ENCODE assay signal across 18 cellular contexts in genomic region chr5:176625512-176625911, GRCh38. TPM values are rescaled to one million over a fixed set of nuclear protein-coding genes. Genes with fewer than 3 reads are reported as not detected.
DNase-seq lines count a peak whose midpoint lies in the region; ATAC-seq and TF ChIP-seq lines count a peak whose summit lies in the region.
"Had no signal": no experiment of that assay in that cellular context is flagged by ENCODE, and none has a peak within 500 bp of the region (broad histone marks: within the 10 kb centered on the region; RNA-seq: fewer than 3 reads in every experiment).

No MANE protein-coding gene starts in this region.

- H3K27me3 ChIP-seq in RWPE2 (ENCODE audit: insufficient read depth, poor library complexity, severe bottlenecking) = peaks cover 17% of the 10 kb centered on the region
- peaks cover 77% of the 10 kb centered on the region for H3K27me3 ChIP-seq in neural progenitor cell
- H3K27me3 ChIP-seq in MG63 = peaks cover 10% of the 10 kb centered on the region; the same call in 1 of the 2 replicates

- intact Hi-C loops in Right ventricle myocardium inferior (cut with DNase I) (no loop called here), Right ventricle myocardium superior (cut with DNase I) (no loop called here)

- no peaks in the 10 kb centered on the region for H3K79me2 ChIP-seq in neural progenitor cell (ENCODE audit: low read depth)

- no peak for TF ChIP-seq CTCF in RWPE2 (IDR thresholded peaks at IDR 0.05; ENCODE audit: poor library complexity, severe bottlenecking)
- TF ChIP-seq CTCF in neural progenitor cell (IDR thresholded peaks at IDR 0.05) = no peak

- no peak overlapping the region for H3K4me3 ChIP-seq in RWPE2 (ENCODE audit: severe bottlenecking)
- no peak overlapping the region for H3K4me3 ChIP-seq in neural progenitor cell
- no peak overlapping the region for H3K4me3 ChIP-seq in MG63
- H3K4me3 ChIP-seq: A549; BLaER1 treated with 17β-estradiol and CSF1 and Interleukin-3, amounts not matched to agents 10 nM and 100 nM; GM23338 had no signal

- no peaks in the 10 kb centered on the region for H3K9me3 ChIP-seq in RWPE2 (ENCODE audit: severe bottlenecking)
- no peaks in the 10 kb centered on the region for H3K9me3 ChIP-seq in neural progenitor cell (ENCODE audit: low read depth)
- H3K9me3 ChIP-seq in MG63 = no peaks in the 10 kb centered on the region
- H3K9me3 ChIP-seq: A549; BLaER1 treated with 17β-estradiol and CSF1 and Interleukin-3, amounts not matched to agents 10 nM and 100 nM had no signal

- DNase-seq in Right ventricle myocardium inferior (ENCODE audit: missing footprints) (peak; percentile 26), Right ventricle myocardium superior (no peak), RWPE2 (ENCODE audit: low spot score) (peak; percentile 42), neural progenitor cell (ENCODE audit: low spot score) (no peak), MG63 (no peak)
- no peak for DNase-seq in activated effector memory CD4-positive, alpha-beta T cell treated with anti-CD3 and anti-CD28 coated beads, Interleukin-2, amount 50 U/mL, for 16 hours
- DNase-seq: AML-193; Calu3; CD8-positive, alpha-beta T cell; DMS79 treated with DMSO at 0.1 percent for 48 hours; GF-D8; HCEC 1CT; HFFc6 had no signal

- H3K4me3 Mint-ChIP-seq in neural progenitor cell = peak overlapping the region; percentile 14
- H3K4me3 Mint-ChIP-seq: CD8-positive, alpha-beta T cell; GM23338; HFFc6 had no signal

- H3K9me3 Mint-ChIP-seq in neural progenitor cell = peaks cover 3% of the 10 kb centered on the region
- H3K9me3 Mint-ChIP-seq: CD8-positive, alpha-beta T cell; GM23338; HFFc6 had no signal

- no peaks in the 10 kb centered on the region for H3K36me3 ChIP-seq in RWPE2 (ENCODE audit: low read depth)
- no peaks in the 10 kb centered on the region for H3K36me3 ChIP-seq in neural progenitor cell
- H3K36me3 ChIP-seq in MG63 = no peaks in the 10 kb centered on the region
- H3K36me3 ChIP-seq: BLaER1 treated with 17β-estradiol and CSF1 and Interleukin-3, amounts not matched to agents 10 nM and 100 nM had no signal

- H3K9ac ChIP-seq in neural progenitor cell = no peak overlapping the region
- H3K9ac ChIP-seq: BLaER1 treated with 17β-estradiol and CSF1 and Interleukin-3, amounts not matched to agents 10 nM and 100 nM had no signal

- peaks cover 17% of the 10 kb centered on the region for H4K20me1 ChIP-seq in neural progenitor cell (ENCODE audit: low read depth)

- H3K27ac Mint-ChIP-seq in neural progenitor cell = no peak overlapping the region
- H3K27ac Mint-ChIP-seq: CD8-positive, alpha-beta T cell; GM23338; HFFc6 had no signal

- H3K27me3 Mint-ChIP-seq in neural progenitor cell (ENCODE audit: insufficient read depth, low read depth) = peaks cover 62% of the 10 kb centered on the region

- no peak overlapping the region for H3K4me2 ChIP-seq in neural progenitor cell
- H3K4me2 ChIP-seq: A549, GM23338 had no signal

- no peak overlapping the region for H2AFZ ChIP-seq in neural progenitor cell (replicated peaks)
- H2AFZ ChIP-seq: GM23338 had no signal

- no peaks in the 10 kb centered on the region for H3K36me3 Mint-ChIP-seq in neural progenitor cell
- H3K36me3 Mint-ChIP-seq: CD8-positive, alpha-beta T cell had no signal

- H3F3A ChIP-seq in neural progenitor cell (ENCODE audit: low read depth) = peaks cover 14% of the 10 kb centered on the region

- H3K4me1 ChIP-seq in RWPE2 (ENCODE audit: insufficient read depth, poor library complexity, severe bottlenecking) (peaks cover 14% of the 10 kb centered on the region), neural progenitor cell (peaks cover 8% of the 10 kb centered on the region)

- H3K4me1 Mint-ChIP-seq in neural progenitor cell = peaks cover 22% of the 10 kb centered on the region

- no peak overlapping the region for H3K27ac ChIP-seq in RWPE2 (ENCODE audit: poor library complexity, severe bottlenecking)
- no peak overlapping the region for H3K27ac ChIP-seq in neural progenitor cell
- H3K27ac ChIP-seq: 22Rv1; A549; BLaER1 treated with 17β-estradiol and CSF1 and Interleukin-3, amounts not matched to agents 10 nM and 100 nM had no signal

- no peak for ATAC-seq in Right ventricle myocardium inferior
- no peak for ATAC-seq in Right ventricle myocardium superior (ENCODE audit: poor library complexity)
- ATAC-seq in RWPE2 (ENCODE audit: low read depth) = no peak
- no peak for ATAC-seq in HG03565 (IDR thresholded peaks at IDR 0.05; ENCODE audit: unreplicated experiment)
- ATAC-seq: A549; CD8-positive, alpha-beta T cell; GM23338 had no signal

RNA-seq across cellular contexts. Expression of gene SNCB, which starts 4.8 kb away (rescaled TPM):
- total RNA-seq in Right ventricle myocardium inferior = not detected
- not detected for total RNA-seq in Right ventricle myocardium superior
- 1.1 TPM in 1 of 2 replicates, not detected in the other for total RNA-seq in neural progenitor cell (ENCODE audit: low replicate concordance)
- not detected in 2 replicates for total RNA-seq in MG63 (2014; rRNA removed; shearing (Covaris generic); ENCODE audit: low replicate concordance)
- total RNA-seq: Calu3; CD8-positive, alpha-beta T cell; HFFc6 had no signal

RNA-seq across cellular contexts. Expression of gene EIF4E1B, which starts 5.0 kb away (rescaled TPM):
- total RNA-seq in Right ventricle myocardium inferior (not detected), Right ventricle myocardium superior (not detected), neural progenitor cell (ENCODE audit: low replicate concordance) (0.06 and 0.68 TPM in 2 replicates)
- not detected in 2 replicates for total RNA-seq in MG63 (2014; rRNA removed; shearing (Covaris generic); ENCODE audit: low replicate concordance)
- total RNA-seq: Calu3; CD8-positive, alpha-beta T cell; HFFc6 had no signal

RNA-seq across cellular contexts. Expression of gene GPRIN1, which starts 15.6 kb away (rescaled TPM):
- total RNA-seq in Right ventricle myocardium inferior (0.41 TPM), Right ventricle myocardium superior (0.56 TPM), neural progenitor cell (ENCODE audit: low replicate concordance) (0.67 and 3.7 TPM in 2 replicates)
- 21.0 and 32.2 TPM in 2 replicates for total RNA-seq in MG63 (2014; rRNA removed; shearing (Covaris generic); ENCODE audit: low replicate concordance)

RNA-seq across cellular contexts. Expression of gene TSPAN17, which starts 21.8 kb away (rescaled TPM):
- total RNA-seq in Right ventricle myocardium inferior (30.0 TPM), Right ventricle myocardium superior (27.4 TPM), neural progenitor cell (ENCODE audit: low replicate concordance) (25.9 and 51.7 TPM in 2 replicates)
- 117 and 120 TPM in 2 replicates for total RNA-seq in MG63 (2014; rRNA removed; shearing (Covaris generic); ENCODE audit: low replicate concordance)

Comparison
In these comparisons a context has a peak if more than half of its experiments do, and no peak if none do; other contexts are left out.
1. DNase-seq: peak in Right ventricle myocardium inferior (single experiment) and RWPE2 (single experiment); none in Right ventricle myocardium superior (single experiment), neural progenitor cell (single experiment), activated effector memory CD4-positive, alpha-beta T cell treated with anti-CD3 and anti-CD28 coated beads, Interleukin-2, amount 50 U/mL, for 16 hours (single experiment) and MG63 (single experiment).